Comparison of ENCODE assay signal across 20 cellular contexts in the genomic region with DNA sequence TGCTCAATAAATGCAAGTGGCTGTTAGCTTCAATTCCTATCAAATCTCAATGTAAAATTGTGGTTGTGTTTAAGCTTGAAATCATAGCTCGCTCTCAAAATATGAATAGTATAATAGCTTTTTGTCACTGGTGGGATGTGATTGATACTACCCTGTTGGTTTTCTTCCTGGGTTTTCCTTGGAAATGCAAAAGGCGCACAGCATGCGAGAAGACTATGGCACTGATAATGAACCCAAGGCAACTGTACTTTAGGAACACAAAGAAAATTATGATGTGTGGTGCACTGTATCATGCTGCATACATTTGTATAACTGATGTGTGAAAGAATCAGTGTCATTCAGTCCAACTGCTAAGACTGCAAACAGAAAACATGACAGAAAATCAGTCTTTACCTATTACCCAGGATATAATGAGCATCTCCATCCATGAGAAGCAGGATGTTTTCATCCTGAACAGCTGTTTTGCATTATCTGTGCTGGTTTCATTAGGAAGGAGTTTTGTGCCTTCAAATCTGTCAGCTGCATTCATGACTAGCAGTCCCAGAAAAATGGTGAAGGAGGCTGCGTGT.
"Had no signal": no experiment of that assay in that cellular context is flagged by ENCODE, and none has a peak within 500 bp of the region (broad histone marks: within the 10 kb centered on the region; RNA-seq: fewer than 3 reads in every experiment).

No MANE protein-coding gene starts in this region.

- DNase-seq: KBM-7, MV-4-11, NCI-H1048, NCI-H1105, NCI-H1417, NCI-H1436 treated with DMSO at 0.1 percent for 48 hours, NCI-H1694, NCI-H187 treated with DMSO at 0.1 percent for 48 hours, NCI-H2029 treated with DMSO at 0.1 percent for 48 hours, NCI-H2227 treated with DMSO at 0.1 percent for 48 hours, NCI-H510A, NCI-H524 treated with DMSO at 0.1 percent for 48 hours, NCI-H69, NCI-H774, Right ventricle myocardium superior, RPMI8226, SIG-M5 had no signal

- FAIRE-seq: RCC 7860 had no signal

- H3K4me3 ChIP-seq: SJSA1, SK-N-MC had no signal
